19 cellular contexts compared by ENCODE assay signal in the genomic region with DNA sequence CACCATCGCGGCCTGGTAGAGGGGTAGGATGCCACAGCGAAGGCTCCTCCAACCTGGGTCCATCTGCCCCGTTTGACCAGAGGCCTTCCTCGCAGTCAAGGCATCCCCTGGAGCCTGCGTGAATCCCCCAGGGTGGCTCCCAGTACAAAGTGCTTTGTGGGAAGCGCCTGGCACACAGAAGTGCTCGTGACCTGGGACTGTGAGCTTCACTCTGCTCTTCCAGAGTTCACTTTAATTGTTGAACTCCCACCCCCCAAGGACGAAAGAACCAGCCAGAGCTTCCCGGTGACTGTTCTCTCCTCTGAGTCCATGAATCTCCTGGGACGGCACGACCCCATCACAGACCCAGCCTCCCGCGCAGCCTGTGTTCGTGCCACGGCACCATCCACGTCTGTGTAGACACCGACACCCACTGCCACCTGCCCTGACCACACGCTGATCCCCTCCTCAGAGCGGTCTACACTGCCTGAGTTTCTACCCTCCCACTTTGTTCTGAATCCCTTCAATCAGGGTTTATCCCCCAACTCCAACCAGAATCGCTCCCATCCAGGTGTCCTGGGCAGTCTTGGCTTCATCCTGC. TPM values are rescaled to one million over a fixed set of nuclear protein-coding genes. Genes with fewer than 3 reads are reported as not detected.
"Had no signal": no experiment of that assay in that cellular context is flagged by ENCODE, and none has a peak within 500 bp of the region (broad histone marks: within the 10 kb centered on the region; RNA-seq: fewer than 3 reads in every experiment).

No MANE protein-coding gene starts in this region.

- H3K27ac ChIP-seq: prostate gland, right atrium auricular region, upper lobe of right lung had no signal

- H3K4me3 Mint-ChIP-seq: activated T-helper 1 cell treated with anti-CD3 and anti-CD28 coated beads, Interleukin-12 subunit alpha, Interleukin-12 subunit beta, Interleukin-2, Interleukin-4 antibody, amounts not matched to agents 30 ng/mL and 10 ng/mL and 1 ng/mL, durations not matched to agents 14 hours and 24 hours and 36 hours; endodermal cell; nephron had no signal

- H3K27ac Mint-ChIP-seq: activated T-helper 1 cell treated with anti-CD3 and anti-CD28 coated beads, Interleukin-12 subunit alpha, Interleukin-12 subunit beta, Interleukin-2, Interleukin-4 antibody, amounts not matched to agents 30 ng/mL and 10 ng/mL and 1 ng/mL, durations not matched to agents 14 hours and 24 hours and 36 hours had no signal

- H3K27me3 ChIP-seq: right atrium auricular region, upper lobe of right lung had no signal

- H3K4me3 ChIP-seq: prostate gland, right atrium auricular region, skin epidermis, upper lobe of right lung had no signal

- H3K4me1 Mint-ChIP-seq: endodermal cell had no signal

- H3K4me1 ChIP-seq: prostate gland, right atrium auricular region, upper lobe of right lung had no signal

- DNase-seq: activated CD4-positive, alpha-beta T cell treated with anti-CD3 and anti-CD28 coated beads, Interleukin-2, amount 50 U/mL, for 4 hours; activated naive CD4-positive, alpha-beta T cell treated with Interleukin-2 at 50 U/mL for 16 hours; hypothalamus; midbrain; occipital lobe; stimulated activated CD4-positive, alpha-beta T cell treated with anti-CD3 and anti-CD28 coated beads, Interleukin-15, amount 100 ng/mL, for 24 hours; stimulated activated CD4-positive, alpha-beta T cell treated with anti-CD3 and anti-CD28 coated beads, Interleukin-2, amount 100 ng/mL, for 48 hours; upper lobe of right lung had no signal

- H3K9me3 ChIP-seq: prostate gland, right atrium auricular region, upper lobe of right lung had no signal

- H3K9me3 Mint-ChIP-seq: activated T-helper 1 cell treated with anti-CD3 and anti-CD28 coated beads, Interleukin-12 subunit alpha, Interleukin-12 subunit beta, Interleukin-2, Interleukin-4 antibody, amounts not matched to agents 30 ng/mL and 10 ng/mL and 1 ng/mL, durations not matched to agents 14 hours and 24 hours and 36 hours; endodermal cell; nephron had no signal

- ATAC-seq: upper lobe of right lung had no signal

RNA-seq across cellular contexts. Expression of a gene that starts 15.9 kb away (rescaled TPM):
- total RNA-seq: activated CD8-positive, alpha-beta memory T cell treated with anti-CD3 and anti-CD28 coated beads for 36 hours; activated T-helper 1 cell treated with anti-CD3 and anti-CD28 coated beads, Interleukin-12 subunit alpha, Interleukin-12 subunit beta, Interleukin-2, Interleukin-4 antibody, amounts not matched to agents 30 ng/mL and 10 ng/mL and 1 ng/mL, durations not matched to agents 14 hours and 24 hours and 36 hours; epithelial cell of proximal tubule; frontal cortex; lung microvascular endothelial cell; occipital lobe; right atrium auricular region; T-helper 2 cell treated with Interferon-gamma antibody and Interleukin-4, amounts not matched to agents 100 ng/mL and 5 ng/mL, for 36 hours had no signal

RNA-seq across cellular contexts. Expression of a gene that starts 24.1 kb away (rescaled TPM):
- total RNA-seq: activated CD8-positive, alpha-beta memory T cell treated with anti-CD3 and anti-CD28 coated beads for 36 hours; activated T-helper 1 cell treated with anti-CD3 and anti-CD28 coated beads, Interleukin-12 subunit alpha, Interleukin-12 subunit beta, Interleukin-2, Interleukin-4 antibody, amounts not matched to agents 30 ng/mL and 10 ng/mL and 1 ng/mL, durations not matched to agents 14 hours and 24 hours and 36 hours; endodermal cell; epithelial cell of proximal tubule; frontal cortex; occipital lobe; right atrium auricular region; T-helper 2 cell treated with Interferon-gamma antibody and Interleukin-4, amounts not matched to agents 100 ng/mL and 5 ng/mL, for 36 hours had no signal
